In genomic region chr9:79166005-79166404, GRCh38 we compare ENCODE assay signal across 17 cellular contexts.
DNase-seq lines count a peak whose midpoint lies in the region; ATAC-seq and TF ChIP-seq lines count a peak whose summit lies in the region.
"Had no signal": no experiment of that assay in that cellular context is flagged by ENCODE, and none has a peak within 500 bp of the region (broad histone marks: within the 10 kb centered on the region; RNA-seq: fewer than 3 reads in every experiment).

No MANE protein-coding gene starts in this region.

- H4K20me1 ChIP-seq in SK-N-SH (ENCODE audit: insufficient read depth) (no peaks in the 10 kb centered on the region), hepatocyte (ENCODE audit: insufficient read depth, poor library complexity, severe bottlenecking) (no peaks in the 10 kb centered on the region)

- H3K27ac ChIP-seq in SK-N-SH (ENCODE audit: low read depth in 2 of 2, low read length in 1 of 2) (no peak overlapping the region), hepatocyte (no peak overlapping the region)
- H3K27ac ChIP-seq: esophagus muscularis mucosa, left ventricle myocardium inferior, psoas muscle, SK-N-MC had no signal

- H3K4me2 ChIP-seq in SK-N-SH, result no peak overlapping the region
- peak overlapping the region; percentile 11 for H3K4me2 ChIP-seq in hepatocyte

- ATAC-seq in Right ventricle myocardium inferior (no peak), GM19455 (IDR thresholded peaks at IDR 0.05; ENCODE audit: unreplicated experiment) (no peak), HG03175 (IDR thresholded peaks at IDR 0.05; ENCODE audit: unreplicated experiment) (no peak)
- ATAC-seq: psoas muscle had no signal

- no peaks in the 10 kb centered on the region for H3F3A ChIP-seq in SK-N-SH (replicated peaks; ENCODE audit: insufficient read depth)

- no peak for TF ChIP-seq RAD21 in SK-N-SH (IDR thresholded peaks at IDR 0.05; ENCODE audit: low read length)

- TF ChIP-seq CTCF in SK-N-SH (IDR thresholded peaks at IDR 0.05) (no peak), hepatocyte (IDR thresholded peaks at IDR 0.05; ENCODE audit: poor library complexity) (no peak)

- DNase-seq in SIG-M5 treated with dmso at 0.1 percent for 504 hours (lab: John Stamatoyannopoulos, UW; ENCODE audit: unreplicated experiment) (peak; percentile 2), SIG-M5 (lab: John Stamatoyannopoulos, UW) (no peak), SK-N-SH (no peak), hepatocyte (ENCODE audit: low spot score) (peak; percentile 45), Right ventricle myocardium inferior (ENCODE audit: missing footprints) (no peak)
- no peak for DNase-seq in activated T-cell treated with anti-CD3 and anti-CD28 coated beads, Interleukin-2, amount 50 U/mL, for 48 hours
- DNase-seq: ACHN; activated CD4-positive, alpha-beta T cell treated with anti-CD3 and anti-CD28 coated beads, Interleukin-2, amount 50 U/mL, for 4 hours; aorta; left ventricle myocardium inferior; NCI-H1048; psoas muscle; substantia nigra had no signal

- intact Hi-C loops in Right ventricle myocardium inferior (cut with DNase I), result no loop called here

- no peaks in the 10 kb centered on the region for H3K4me1 ChIP-seq in SK-N-SH (ENCODE audit: control insufficient read depth in 1 of 2, insufficient read depth in 2 of 2, low read depth in 1 of 2, low read length in 1 of 2)
- H3K4me1 ChIP-seq in hepatocyte (ENCODE audit: insufficient read depth), result peaks cover 15% of the 10 kb centered on the region
- H3K4me1 ChIP-seq: left ventricle myocardium inferior, psoas muscle had no signal

- H3K9me3 ChIP-seq in SK-N-SH (0 out of 2 replicates have a peak, but pooled peaks cover 8% of the 10 kb centered on the region), hepatocyte (ENCODE audit: low read depth) (no peaks in the 10 kb centered on the region)

- H3K79me2 ChIP-seq in SK-N-SH (ENCODE audit: insufficient read depth) (no peaks in the 10 kb centered on the region), hepatocyte (no peaks in the 10 kb centered on the region)

- WGBS in SK-N-SH (ENCODE audit: low lambda C conversion rate), result 33% methylated on average over 3 of the region's 3 CpGs
- 8% methylated on average over 3 of the region's 3 CpGs for WGBS in hepatocyte (ENCODE audit: low lambda C conversion rate, missing lambda C conversion rate)

- no peak overlapping the region for H2AFZ ChIP-seq in SK-N-SH (ENCODE audit: low read depth)
- H2AFZ ChIP-seq in hepatocyte, result no peak overlapping the region

- POLR2A ChIA-PET in SK-N-SH (lab: Yijun Ruan, JAX), result no interaction called here

- CTCF ChIA-PET in SK-N-SH (lab: Yijun Ruan, JAX), result interaction anchor here (0.8 to 1.2 kb wide), 2 partner anchors 12 to 36 kb away, joined by 3 to 4 read pairs; no protein-coding TSS in a partner anchor

- H3K36me3 ChIP-seq in SK-N-SH (replicated peaks in 1 of 2; ENCODE audit: control insufficient read depth in 1 of 2, insufficient read depth in 2 of 2, low read length in 1 of 2), result no peaks in the 10 kb centered on the region
- H3K36me3 ChIP-seq in hepatocyte (replicated peaks; ENCODE audit: insufficient read depth, low read depth), result no peaks in the 10 kb centered on the region
- H3K36me3 ChIP-seq: esophagus muscularis mucosa, left ventricle myocardium inferior had no signal

- no peaks in the 10 kb centered on the region for H3K9me2 ChIP-seq in SK-N-SH
- no peaks in the 10 kb centered on the region for H3K9me2 ChIP-seq in hepatocyte (replicated peaks; ENCODE audit: insufficient read depth)

- TF ChIP-seq EP300 in SK-N-SH (IDR thresholded peaks at IDR 0.05; ENCODE audit: borderline replicate concordance in 1 of 2, low read depth in 1 of 2, low read length in 1 of 2), result no peak

- H3K4me3 ChIP-seq in SK-N-SH (ENCODE audit: low read depth in 2 of 2, low read length in 1 of 2) (no peak overlapping the region), hepatocyte (no peak overlapping the region)
- H3K4me3 ChIP-seq: esophagus muscularis mucosa, left ventricle myocardium inferior, psoas muscle, SK-N-MC had no signal

- H3K27me3 ChIP-seq in SK-N-SH (ENCODE audit: insufficient read depth) (no peaks in the 10 kb centered on the region), hepatocyte (no peaks in the 10 kb centered on the region)
- H3K27me3 ChIP-seq: esophagus muscularis mucosa had no signal

- H3K9ac ChIP-seq in SK-N-SH, result no peak overlapping the region

TF ChIP-seq in SK-N-SH, 30 proteins besides CTCF, POLR2A, EP300 and RAD21:
- TF ChIP-seq NRF1 (IDR thresholded peaks at IDR 0.05; ENCODE audit: low read depth, low read length) (no peak), MXI1 (IDR thresholded peaks at IDR 0.05; ENCODE audit: low read depth, low read length) (no peak), NFIC (IDR thresholded peaks at IDR 0.05; ENCODE audit: borderline replicate concordance) (no peak), GATA2 (CRISPR knock-in tag; IDR thresholded peaks at IDR 0.05) (peak; percentile 49), EZH2phosphoT487 (IDR thresholded peaks at IDR 0.05; ENCODE audit: borderline replicate concordance, low read depth) (no peak), RFX5 (IDR thresholded peaks at IDR 0.05; ENCODE audit: low read length) (no peak), MEF2A (IDR thresholded peaks at IDR 0.05; ENCODE audit: borderline replicate concordance, low read depth) (no peak), TAF1 (IDR thresholded peaks at IDR 0.05; ENCODE audit: borderline replicate concordance, low read depth, low read length) (no peak), FOXM1 (IDR thresholded peaks at IDR 0.05; ENCODE audit: low read depth) (no peak)

Comparison
In these comparisons a context has a peak if more than half of its experiments do, and no peak if none do; other contexts are left out.
1. DNase-seq: peak in SIG-M5 treated with dmso at 0.1 percent for 504 hours (single experiment) and hepatocyte (single experiment); none in SIG-M5 (single experiment), SK-N-SH (single experiment), Right ventricle myocardium inferior (single experiment) and activated T-cell treated with anti-CD3 and anti-CD28 coated beads, Interleukin-2, amount 50 U/mL, for 48 hours (0 of 2).